ENCODE assay signal across 14 cellular contexts in genomic region chr5:89315194-89315593, GRCh38.
A peak's percentile ranks its signal among the peaks of the same experiment; 100 is the strongest.
DNase-seq lines count a peak whose midpoint lies in the region; ATAC-seq lines count a peak whose summit lies in the region.
"Had no signal": no experiment of that assay in that cellular context is flagged by ENCODE, and none has a peak within 500 bp of the region (broad histone marks: within the 10 kb centered on the region; RNA-seq: fewer than 3 reads in every experiment).

No MANE protein-coding gene starts in this region.

- H3K27ac ChIP-seq in caudate nucleus (ENCODE audit: low read depth, low read length): no peak overlapping the region
- H3K27ac ChIP-seq: parathyroid adenoma had no signal

- no peaks in the 10 kb centered on the region for H3K36me3 Mint-ChIP-seq in stimulated activated memory B cell treated with anti-CD40 and anti-IgM and Interleukin-4, amounts not matched to agents 10 μg/mL and 1 μg/mL and 100 μg/mL, for 72 hours

- peaks cover 25% of the 10 kb centered on the region for H3K4me1 Mint-ChIP-seq in stimulated activated memory B cell treated with anti-CD40 and anti-IgM and Interleukin-4, amounts not matched to agents 10 μg/mL and 1 μg/mL and 100 μg/mL, for 72 hours
- H3K4me1 Mint-ChIP-seq: activated T-helper 17 cell treated with anti-CD3 and anti-CD28 coated beads, Interleukin-2, amount 50 U/mL, for 72 hours had no signal

- H3K27me3 Mint-ChIP-seq in stimulated activated memory B cell treated with anti-CD40 and anti-IgM and Interleukin-4, amounts not matched to agents 10 μg/mL and 1 μg/mL and 100 μg/mL, for 72 hours: no peaks in the 10 kb centered on the region
- H3K27me3 Mint-ChIP-seq: activated T-helper 17 cell treated with anti-CD3 and anti-CD28 coated beads, Interleukin-2, amount 50 U/mL, for 72 hours; dendritic cell treated with granulocyte-macrophage colony-stimulating factor and Interleukin-4, amounts not matched to agents 40 ng/mL and 50 ng/mL, for 4 days had no signal

- no peaks in the 10 kb centered on the region for H3K9me3 Mint-ChIP-seq in stimulated activated memory B cell treated with anti-CD40 and anti-IgM and Interleukin-4, amounts not matched to agents 10 μg/mL and 1 μg/mL and 100 μg/mL, for 72 hours
- H3K9me3 Mint-ChIP-seq: activated T-helper 17 cell treated with anti-CD3 and anti-CD28 coated beads, Interleukin-2, amount 50 U/mL, for 72 hours; dendritic cell treated with granulocyte-macrophage colony-stimulating factor and Interleukin-4, amounts not matched to agents 40 ng/mL and 50 ng/mL, for 4 days had no signal

- H3K27ac Mint-ChIP-seq in stimulated activated memory B cell treated with anti-CD40 and anti-IgM and Interleukin-4, amounts not matched to agents 10 μg/mL and 1 μg/mL and 100 μg/mL, for 72 hours: peak overlapping the region; percentile 93
- H3K27ac Mint-ChIP-seq: activated T-helper 17 cell treated with anti-CD3 and anti-CD28 coated beads, Interleukin-2, amount 50 U/mL, for 72 hours; dendritic cell treated with granulocyte-macrophage colony-stimulating factor and Interleukin-4, amounts not matched to agents 40 ng/mL and 50 ng/mL, for 4 days had no signal

- ATAC-seq in stimulated activated memory B cell treated with anti-CD40 and anti-IgM and Interleukin-4, amounts not matched to agents 10 μg/mL and 1 μg/mL and 100 μg/mL, for 72 hours: no peak
- no peak for ATAC-seq in GM19455 (IDR thresholded peaks at IDR 0.05; ENCODE audit: unreplicated experiment)
- ATAC-seq: activated T-helper 17 cell treated with anti-CD3 and anti-CD28 coated beads, Interleukin-2, amount 50 U/mL, for 72 hours; PC-3 had no signal

- peak; percentile 44 for DNase-seq in DMS153 (lab: John Stamatoyannopoulos, UW)
- DNase-seq in DMS153 treated with DMSO at 0.1 percent for 48 hours (lab: John Stamatoyannopoulos, UW; ENCODE audit: unreplicated experiment): no peak
- peak; percentile 74 for DNase-seq in SHP77 treated with DMSO at 0.1 percent for 48 hours (lab: John Stamatoyannopoulos, UW)
- DNase-seq in kidney tubule cell (ENCODE audit: low spot score): peak; percentile 30
- no peak for DNase-seq in C1 segment of cervical spinal cord (lab: John Stamatoyannopoulos, UW)
- no peak for DNase-seq in caudate nucleus (lab: John Stamatoyannopoulos, UW)
- DNase-seq: 8988T, Kasumi-1, PC-3 had no signal

- no peak overlapping the region for H3K4me3 Mint-ChIP-seq in stimulated activated memory B cell treated with anti-CD40 and anti-IgM and Interleukin-4, amounts not matched to agents 10 μg/mL and 1 μg/mL and 100 μg/mL, for 72 hours
- H3K4me3 Mint-ChIP-seq: activated T-helper 17 cell treated with anti-CD3 and anti-CD28 coated beads, Interleukin-2, amount 50 U/mL, for 72 hours; dendritic cell treated with granulocyte-macrophage colony-stimulating factor and Interleukin-4, amounts not matched to agents 40 ng/mL and 50 ng/mL, for 4 days had no signal

Comparison
In these comparisons a context has a peak if more than half of its experiments do, and no peak if none do; other contexts are left out.
1. DNase-seq: peak in DMS153 (single experiment), SHP77 treated with DMSO at 0.1 percent for 48 hours (single experiment) and kidney tubule cell (single experiment); none in DMS153 treated with DMSO at 0.1 percent for 48 hours (single experiment), C1 segment of cervical spinal cord (0 of 14) and caudate nucleus (0 of 61).